In the genomic region with DNA sequence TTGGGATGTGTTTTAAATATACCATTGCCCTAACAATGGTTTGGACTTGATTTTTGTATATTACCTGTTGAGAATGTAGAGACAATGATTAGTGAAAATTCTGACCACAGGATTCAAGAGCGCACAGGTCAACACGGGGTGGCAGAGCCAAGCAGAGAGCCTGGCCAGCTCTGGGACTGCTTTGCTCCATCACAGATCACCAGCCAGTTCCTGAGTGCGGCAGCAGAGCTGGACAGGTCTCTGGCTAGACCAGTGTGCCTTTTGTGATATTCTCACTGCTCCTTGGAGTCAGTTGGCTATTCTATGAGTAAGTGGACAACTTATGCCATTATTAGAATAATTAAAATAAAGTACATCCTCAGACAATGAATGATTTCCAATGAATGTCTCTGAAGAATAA, we compare ENCODE assay signal across 33 cellular contexts.
"Had no signal": no experiment of that assay in that cellular context is flagged by ENCODE, and none has a peak within 500 bp of the region (broad histone marks: within the 10 kb centered on the region; RNA-seq: fewer than 3 reads in every experiment).

No MANE protein-coding gene starts in this region.

- H3K36me3 ChIP-seq: adrenal gland, ascending aorta, brain microvascular endothelial cell, breast epithelium, cardiac muscle cell had no signal

- ATAC-seq: activated naive CD4-positive, alpha-beta T cell treated with anti-CD3 and anti-CD28 coated beads, Interleukin-2, amount 50 U/mL, for 72 hours; activated naive CD8-positive, alpha-beta T cell treated with anti-CD3 and anti-CD28 coated beads, Interleukin-2, amount 50 U/mL, for 24 hours; activated T-cell treated with anti-CD3 and anti-CD28 coated beads, Interleukin-2, amount 50 U/mL, for 4 hours; activated T-cell treated with anti-CD3 and anti-CD28 coated beads, Interleukin-2, amount 50 U/mL, for 72 hours; activated T-helper 17 cell treated with anti-CD3 and anti-CD28 coated beads, Interleukin-2, amount 50 U/mL, for 72 hours; body of pancreas had no signal

- DNase-seq: activated effector memory CD4-positive, alpha-beta T cell treated with anti-CD3 and anti-CD28 coated beads, Interleukin-2, amount 50 U/mL, for 16 hours; activated effector memory CD4-positive, alpha-beta T cell treated with Interleukin-2 at 50 U/mL for 16 hours; activated gamma-delta T cell; activated gamma-delta T cell treated with Interleukin-2 at 50 U/mL for 16 hours; activated naive CD4-positive, alpha-beta T cell; activated naive CD4-positive, alpha-beta T cell treated with anti-CD3 and anti-CD28 coated beads for 36 hours; activated naive CD4-positive, alpha-beta T cell treated with anti-CD3 and anti-CD28 coated beads, Interleukin-2, amount 10 ng/mL, durations not matched to agents 7 days and 5 days; activated naive CD4-positive, alpha-beta T cell treated with anti-CD3 and anti-CD28 coated beads, Interleukin-2, amount 50 U/mL, for 16 hours; activated naive CD4-positive, alpha-beta T cell treated with Interleukin-2 at 50 U/mL for 16 hours; activated naive CD8-positive, alpha-beta T cell treated with anti-CD3 and anti-CD28 coated beads for 36 hours; activated naive CD8-positive, alpha-beta T cell treated with anti-CD3 and anti-CD28 coated beads, Interleukin-2, amount 10 ng/mL, durations not matched to agents 7 days and 5 days; activated naive CD8-positive, alpha-beta T cell treated with anti-CD3 and anti-CD28 coated beads, Interleukin-2, amount 50 U/mL, for 24 hours; activated T-cell treated with anti-CD3 and anti-CD28 coated beads for 4 hours; activated T-cell treated with anti-CD3 and anti-CD28 coated beads, Interleukin-2, amount 50 U/mL, for 1 hour; activated T-cell treated with anti-CD3 and anti-CD28 coated beads, Interleukin-2, amount 50 U/mL, for 24 hours; activated T-cell treated with anti-CD3 and anti-CD28 coated beads, Interleukin-2, amount 50 U/mL, for 4 hours; activated T-cell treated with anti-CD3 and anti-CD28 coated beads, Interleukin-2, amount 50 U/mL, for 48 hours; activated T-cell treated with anti-CD3 and anti-CD28 coated beads, Interleukin-2, amount 50 U/mL, for 72 hours; adrenal gland; amniotic stem cell; amygdala; anterior cingulate cortex; aorta; body of pancreas; brain microvascular endothelial cell; caudate nucleus; central memory CD4-positive, alpha-beta T cell; cerebellar nuclear complex had no signal

- H3K4me1 ChIP-seq: adrenal gland, ascending aorta, body of pancreas, breast epithelium had no signal

- H3K9me3 ChIP-seq: adrenal gland, ascending aorta, body of pancreas, breast epithelium had no signal

- H3K4me3 ChIP-seq: adrenal gland, ascending aorta, body of pancreas, breast epithelium, cardiac muscle cell had no signal

- H3K27ac ChIP-seq: adrenal gland, ascending aorta, body of pancreas, brain microvascular endothelial cell, breast epithelium, cardiac muscle cell had no signal

- H3K27me3 ChIP-seq: adrenal gland, ascending aorta, body of pancreas, brain microvascular endothelial cell, breast epithelium, cardiac muscle cell had no signal
